1 cellular context compared by ENCODE assay signal in the genomic region with DNA sequence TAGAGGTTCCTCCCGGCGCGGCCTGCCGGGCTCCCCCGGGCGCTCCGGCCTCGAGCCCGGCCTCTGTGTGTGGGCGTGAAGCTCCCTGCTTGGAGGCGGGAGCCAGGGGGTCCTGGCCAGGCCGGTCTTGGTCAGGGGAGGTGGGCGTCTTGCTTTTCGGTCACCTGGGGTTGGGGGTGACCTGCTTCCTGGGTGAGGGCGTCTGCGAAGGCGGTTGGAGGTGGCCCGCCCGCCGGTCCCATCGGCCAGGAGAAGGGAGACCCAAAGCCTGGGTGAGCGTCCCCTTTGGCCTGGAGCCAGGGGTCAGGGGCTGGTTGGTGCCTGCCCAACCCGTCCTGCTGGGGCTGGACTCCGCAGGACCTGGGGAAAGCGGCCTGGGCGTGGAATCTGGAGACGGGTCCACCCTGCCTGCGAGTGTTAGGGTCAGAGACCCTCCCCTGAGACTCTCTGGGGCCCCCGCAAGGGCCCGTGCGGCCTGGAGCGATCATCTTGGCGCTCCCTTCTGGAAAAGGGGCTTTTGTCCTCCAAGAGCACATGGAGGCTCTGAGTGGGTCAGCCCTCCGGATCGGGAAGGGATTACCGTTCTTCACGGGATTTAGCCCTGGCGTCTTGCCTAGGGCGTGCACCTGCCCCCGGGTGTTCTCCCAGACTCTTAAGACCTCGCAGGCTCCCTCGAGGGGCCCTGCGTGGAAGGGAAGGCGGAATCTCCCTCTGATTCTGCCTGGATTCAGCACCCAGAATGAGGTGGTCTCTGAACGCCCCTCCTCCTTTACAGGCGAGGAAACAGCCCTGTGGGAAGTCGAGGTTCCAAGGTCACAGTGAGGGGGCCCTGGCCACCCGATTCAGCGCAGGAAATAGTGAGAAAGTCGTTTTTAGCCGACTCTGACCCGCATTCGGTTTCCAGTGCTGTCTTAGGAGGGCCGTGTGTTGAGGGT.
TF ChIP-seq lines count a peak whose summit lies in the region.

No MANE protein-coding gene starts in this region.

TF ChIP-seq in endothelial cell of umbilical vein, 7 proteins besides CTCF, POLR2A, EP300 and RAD21:
- TF ChIP-seq POLR2AphosphoS5 (IDR thresholded peaks at IDR 0.05; ENCODE audit: insufficient read depth, low read depth, low read length) (peak; percentile 26), GATA2 (IDR thresholded peaks at IDR 0.05; ENCODE audit: insufficient read depth, insufficient read length, low read depth, low read length) (no peak)
